ENCODE assay signal across 24 cellular contexts in the genomic region with DNA sequence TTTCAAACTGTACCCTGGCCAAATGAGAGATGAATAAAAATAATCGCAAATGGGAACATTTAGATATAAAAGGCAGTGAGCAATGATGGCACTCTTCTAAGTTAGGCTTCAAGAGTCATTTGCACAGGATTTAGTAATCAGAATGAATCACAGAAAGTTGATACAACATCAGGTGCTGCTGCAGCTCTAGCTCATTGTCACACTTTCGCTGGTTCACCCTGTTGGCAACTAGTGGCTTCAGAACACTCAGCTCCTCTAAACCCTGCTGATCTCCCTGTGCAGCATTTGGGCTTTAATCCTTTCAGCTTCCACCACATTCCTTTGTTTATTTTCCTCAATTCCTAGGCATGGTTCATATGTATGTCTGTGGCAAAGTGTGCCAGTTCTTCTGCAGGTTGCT.
DNase-seq lines count a peak whose midpoint lies in the region; ATAC-seq and TF ChIP-seq lines count a peak whose summit lies in the region.
"Had no signal": no experiment of that assay in that cellular context is flagged by ENCODE, and none has a peak within 500 bp of the region (broad histone marks: within the 10 kb centered on the region; RNA-seq: fewer than 3 reads in every experiment).

No MANE protein-coding gene starts in this region.

- no peaks in the 10 kb centered on the region for H3K36me3 ChIP-seq in mammary epithelial cell (ENCODE audit: insufficient read depth, low read length)
- no peaks in the 10 kb centered on the region for H3K36me3 ChIP-seq in Panc1 (ENCODE audit: control insufficient read depth, insufficient read depth, low read length)

- no peak overlapping the region for H3K4me2 ChIP-seq in mammary epithelial cell (ENCODE audit: insufficient read depth, low read depth, low read length)

- intact Hi-C loops in MCF 10A (cut with micrococcal nuclease) (no loop called here), mammary epithelial cell (cut with micrococcal nuclease) (no loop called here), Panc1 (cut with micrococcal nuclease; ENCODE audit: unreplicated experiment) (no loop called here)

- H3K79me2 ChIP-seq in mammary epithelial cell (ENCODE audit: insufficient read depth, low read length): no peaks in the 10 kb centered on the region

- POLR2A ChIA-PET in MCF 10A (lab: Yijun Ruan, JAX): no interaction called here
- POLR2A ChIA-PET in Panc1 (lab: Charles Lee): no interaction called here

- peaks cover 9% of the 10 kb centered on the region for H3K4me1 Mint-ChIP-seq in MCF 10A (ENCODE audit: insufficient read depth, unreplicated experiment)
- H3K4me1 Mint-ChIP-seq: CD8-positive, alpha-beta memory T cell; T-helper 17 cell had no signal

- no peak overlapping the region for H3K4me3 Mint-ChIP-seq in MCF 10A (ENCODE audit: unreplicated experiment)
- H3K4me3 Mint-ChIP-seq: CD8-positive, alpha-beta memory T cell; T-helper 17 cell had no signal

- H3K36me3 Mint-ChIP-seq in MCF 10A (ENCODE audit: insufficient read depth, unreplicated experiment): no peaks in the 10 kb centered on the region
- H3K36me3 Mint-ChIP-seq: CD8-positive, alpha-beta memory T cell had no signal

- in situ Hi-C loops in mammary epithelial cell (cut with MboI; ENCODE audit: low sequenced_read_pairs in 2 of 2): no loop called here
- in situ Hi-C loops in Panc1 (cut with HindIII; ENCODE audit: low pct_unique_long_range_greater_than_20kb, low sequenced_read_pairs): no loop called here

- ATAC-seq in Panc1 (no peak), left lobe of liver (peak; percentile 49), GM18868 (IDR thresholded peaks at IDR 0.05; ENCODE audit: unreplicated experiment) (no peak)
- ATAC-seq: T-helper 17 cell had no signal

- H3K27me3 Mint-ChIP-seq in MCF 10A (ENCODE audit: insufficient read depth, unreplicated experiment): no peaks in the 10 kb centered on the region
- H3K27me3 Mint-ChIP-seq: CD8-positive, alpha-beta memory T cell; T-helper 17 cell had no signal

- H4K20me1 ChIP-seq in mammary epithelial cell (ENCODE audit: insufficient read depth, low read length): no peaks in the 10 kb centered on the region

- H3K4me3 ChIP-seq in mammary epithelial cell (replicated peaks in 1 of 3; ENCODE audit: insufficient read depth in 1 of 3, low read depth in 2 of 3, low read length in 3 of 3) (no peak overlapping the region), Panc1 (ENCODE audit: low read depth in 2 of 2, low read length in 2 of 2) (no peak overlapping the region)

- H3K9ac ChIP-seq in mammary epithelial cell (ENCODE audit: insufficient read depth, low read length): no peak overlapping the region

- H3K4me1 ChIP-seq in mammary epithelial cell (ENCODE audit: insufficient read depth, low read length) (no peaks in the 10 kb centered on the region), Panc1 (ENCODE audit: control insufficient read depth, insufficient read depth, low read length) (no peaks in the 10 kb centered on the region)

- dilution Hi-C loops in mammary epithelial cell (cut with HindIII; ENCODE audit: low sequenced_read_pairs): no loop called here

- H3K27ac ChIP-seq in mammary epithelial cell (ENCODE audit: insufficient read depth, low read depth, low read length) (no peak overlapping the region), Panc1 (ENCODE audit: low read length) (no peak overlapping the region)

- H3K9me3 ChIP-seq in mammary epithelial cell (replicated peaks; ENCODE audit: insufficient read depth, low read length) (peaks cover 4% of the 10 kb centered on the region), Panc1 (ENCODE audit: control insufficient read depth, insufficient read depth, low read depth, low read length) (no peaks in the 10 kb centered on the region)

- CTCF ChIA-PET in MCF 10A (lab: Yijun Ruan, JAX) (interaction anchor here (2.0 kb wide), 1 partner anchor 8 kb away, joined by 5 read pairs; no protein-coding TSS in a partner anchor), mammary epithelial cell (lab: Charles Lee; ENCODE audit: low non-redundant PET) (no interaction called here), Panc1 (lab: Charles Lee) (no interaction called here)

- no peaks in the 10 kb centered on the region for H3K9me3 Mint-ChIP-seq in MCF 10A (ENCODE audit: unreplicated experiment)

- no peak for TF ChIP-seq CTCF in MCF 10A (IDR thresholded peaks at IDR 0.05; ENCODE audit: unreplicated experiment)
- TF ChIP-seq CTCF in mammary epithelial cell (conservative IDR thresholded peaks at IDR 0.05 in 1 of 2, IDR thresholded peaks at IDR 0.05 in 1 of 2; ENCODE audit: extremely low read depth in 1 of 2, insufficient read depth in 1 of 2, low read depth in 1 of 2, low read length in 2 of 2): no peak
- no peak for TF ChIP-seq CTCF in Panc1 (IDR thresholded peaks at IDR 0.05)

- H3K27ac Mint-ChIP-seq in MCF 10A (ENCODE audit: low read depth, unreplicated experiment): no peak overlapping the region
- H3K27ac Mint-ChIP-seq: CD8-positive, alpha-beta memory T cell; T-helper 17 cell had no signal

- H3K27me3 ChIP-seq in mammary epithelial cell (ENCODE audit: insufficient read depth, low read length) (no peaks in the 10 kb centered on the region), Panc1 (ENCODE audit: control insufficient read depth, insufficient read depth, low read length) (no peaks in the 10 kb centered on the region)

- BruUV-seq in MCF 10A (replicated peaks; lab: Mats Ljungman, UMichigan) (no TSS peak), mammary epithelial cell (replicated peaks; lab: Mats Ljungman, UMichigan) (no TSS peak), Panc1 (replicated peaks; lab: Mats Ljungman, UMichigan) (no TSS peak)

- DNase-seq in MCF 10A (ENCODE audit: unreplicated experiment): peak; percentile 16
- DNase-seq in mammary epithelial cell: no peak
- DNase-seq in Panc1 (ENCODE audit: low read depth, low spot score): peak; percentile 2
- no peak for DNase-seq in left lobe of liver (ENCODE audit: low spot score)
- DNase-seq in kidney glomerular epithelial cell (lab: John Stamatoyannopoulos, UW): no peak
- DNase-seq in NCI-H1436 (lab: John Stamatoyannopoulos, UW): no peak
- DNase-seq: AML-193; C1 segment of cervical spinal cord; Calu3; CD8-positive, alpha-beta memory T cell; DMS79; GOT3; KBM-7; NCI-H187; NCI-H2107; NCI-H2227 treated with DMSO at 0.1 percent for 48 hours; NCI-H510A; NCI-H774; OCI-M1; RPMI8226; SHP77; SW 1271; T-helper 17 cell had no signal

- WGBS in mammary epithelial cell (ENCODE audit: low coverage, missing lambda C conversion rate): 44% methylated on average over 2 of the region's 2 CpGs

- no peak overlapping the region for H2AFZ ChIP-seq in mammary epithelial cell (ENCODE audit: low read depth, low read length)

Comparison
In these comparisons a context has a peak if more than half of its experiments do, and no peak if none do; other contexts are left out.
1. DNase-seq: peak in MCF 10A (single experiment) and Panc1 (single experiment); none in mammary epithelial cell (single experiment), left lobe of liver (single experiment), kidney glomerular epithelial cell (single experiment) and NCI-H1436 (single experiment).